8 cellular contexts compared by ENCODE assay signal in the genomic region with DNA sequence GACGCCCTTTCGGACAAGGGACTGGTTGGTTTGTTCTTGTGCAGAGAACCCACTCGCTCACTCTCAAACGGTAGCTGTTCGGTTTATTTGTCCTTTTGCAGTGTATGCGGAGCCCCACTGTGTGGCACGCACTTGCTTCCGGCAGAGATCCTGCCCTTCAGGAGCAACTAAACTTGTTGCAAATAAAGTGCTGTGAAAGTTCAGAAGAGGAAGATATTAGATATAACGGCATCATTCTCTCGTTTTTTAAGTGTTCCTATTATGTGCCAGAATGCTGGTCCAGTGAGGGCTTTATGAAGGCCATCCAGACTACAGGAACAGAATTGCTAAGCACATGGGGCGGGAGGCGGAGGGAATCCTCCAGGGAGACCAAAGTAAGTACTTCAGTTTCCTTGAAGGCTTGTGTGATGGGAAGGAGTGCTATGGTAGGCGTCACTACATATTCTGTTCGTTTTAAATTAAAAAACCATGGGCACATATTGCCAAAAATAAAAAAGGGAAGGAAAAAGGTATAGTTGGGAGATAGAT. TPM values are rescaled to one million over a fixed set of nuclear protein-coding genes. Genes with fewer than 3 reads are reported as not detected.
DNase-seq lines count a peak whose midpoint lies in the region; ATAC-seq, FAIRE-seq and TF ChIP-seq lines count a peak whose summit lies in the region.

No MANE protein-coding gene starts in this region.

- CTCF ChIA-PET in activated CD8-positive, alpha-beta T cell treated with anti-CD3 and anti-CD28 coated beads for 36 hours (lab: Charles Lee) = no interaction called here

- WGBS in gastroesophageal sphincter (ENCODE audit: low coverage in 1 of 2), 2 donors = 0 to 1% methylated on average over 7 to 13 of the region's 14 CpGs
- WGBS in pancreas, 2 donors = 1% methylated on average over 14 of the region's 14 CpGs

- TF ChIP-seq POLR2A in gastroesophageal sphincter (IDR thresholded peaks at IDR 0.05) = no peak

- peaks cover 4 to 38% (median 9%) of the 10 kb centered on the region in 3 donors for H3K4me1 ChIP-seq in gastroesophageal sphincter
- H3K4me1 ChIP-seq in pancreas = peaks cover 0 to 38% (median 23%) of the 10 kb centered on the region in 3 donors

- no peaks in the 10 kb centered on the region for H3K27me3 Mint-ChIP-seq in IgD-negative memory B cell
- no peaks in the 10 kb centered on the region for H3K27me3 Mint-ChIP-seq in activated CD8-positive, alpha-beta T cell treated with anti-CD3 and anti-CD28 coated beads for 36 hours

- no peaks in the 10 kb centered on the region for H3K9me3 ChIP-seq in gastroesophageal sphincter
- H3K9me3 ChIP-seq in pancreas = no peaks in the 10 kb centered on the region

- POLR2A ChIA-PET in activated CD8-positive, alpha-beta T cell treated with anti-CD3 and anti-CD28 coated beads for 36 hours (lab: Charles Lee) = interaction anchor here (0.7 to 2.1 kb wide), 4 partner anchors 11 to 323 kb away, joined by 3 to 9 read pairs (median 3); no protein-coding TSS in a partner anchor

- peak; percentile 22 for DNase-seq in NOMO-1 treated with dmso at 0.1 percent for 144 hours (lab: John Stamatoyannopoulos, UW; ENCODE audit: unreplicated experiment)
- no peak for DNase-seq in NOMO-1 treated with DMSO at 0.1 percent for 48 hours (lab: John Stamatoyannopoulos, UW; ENCODE audit: unreplicated experiment)
- no peak for DNase-seq in activated CD8-positive, alpha-beta T cell treated with anti-CD3 and anti-CD28 coated beads for 36 hours
- peak in 3 of 6 donors; percentile 13 to 26 (median 19) for DNase-seq in pancreas
- DNase-seq in activated gamma-delta T cell treated with Interleukin-2 at 50 U/mL for 16 hours = no peak

- H3K27ac ChIP-seq in gastroesophageal sphincter = peak overlapping the region; percentile 21 to 91 (median 86)
- peak overlapping the region; percentile 45 to 73 (median 61) for H3K27ac ChIP-seq in pancreas

- no peak for TF ChIP-seq EP300 in gastroesophageal sphincter (IDR thresholded peaks at IDR 0.05)

- H3K27ac Mint-ChIP-seq in IgD-negative memory B cell = peak overlapping the region; percentile 67 to 98 (median 95)
- peak overlapping the region; percentile 93 for H3K27ac Mint-ChIP-seq in activated CD8-positive, alpha-beta T cell treated with anti-CD3 and anti-CD28 coated beads for 36 hours

- FAIRE-seq in pancreas (lab: Jason Lieb, UNC) = no peak

- peak overlapping the region; percentile 92 to 97 (median 96) for H3K4me3 Mint-ChIP-seq in IgD-negative memory B cell
- peak overlapping the region; percentile 91 for H3K4me3 Mint-ChIP-seq in activated CD8-positive, alpha-beta T cell treated with anti-CD3 and anti-CD28 coated beads for 36 hours

- H3K4me3 ChIP-seq in gastroesophageal sphincter (peak overlapping the region; percentile 79 to 83), pancreas (peak overlapping the region; percentile 48 to 88 (median 74))

- TF ChIP-seq CTCF in activated CD8-positive, alpha-beta T cell treated with anti-CD3 and anti-CD28 coated beads for 36 hours (IDR thresholded peaks at IDR 0.05) = no peak
- peak in 1 of 4 experiments; percentile 3 for TF ChIP-seq CTCF in gastroesophageal sphincter (IDR thresholded peaks at IDR 0.05)
- no peak for TF ChIP-seq CTCF in pancreas (IDR thresholded peaks at IDR 0.05)

- intact Hi-C loops in activated CD8-positive, alpha-beta T cell treated with anti-CD3 and anti-CD28 coated beads for 36 hours (cut with micrococcal nuclease) = no loop called here
- intact Hi-C loops in pancreas (cut with DNase I) = no loop called here

- peaks cover 0 to 49% of the 10 kb centered on the region in 2 donors for H3K36me3 ChIP-seq in gastroesophageal sphincter
- H3K36me3 ChIP-seq in pancreas = peaks cover 0 to 4% (median 4%) of the 10 kb centered on the region in 3 donors

- ATAC-seq in GM21619 (IDR thresholded peaks at IDR 0.05; ENCODE audit: unreplicated experiment) (peak; percentile 36), gastroesophageal sphincter (peak; percentile 38), pancreas (peak; percentile 26 to 62 (median 50))
- peak; percentile 68 for ATAC-seq in activated CD8-positive, alpha-beta T cell treated with anti-CD3 and anti-CD28 coated beads for 36 hours

- H3K27me3 ChIP-seq in gastroesophageal sphincter (no peaks in the 10 kb centered on the region), pancreas (no peaks in the 10 kb centered on the region)

- no peaks in the 10 kb centered on the region for H3K36me3 Mint-ChIP-seq in IgD-negative memory B cell
- peaks cover 65% of the 10 kb centered on the region for H3K36me3 Mint-ChIP-seq in activated CD8-positive, alpha-beta T cell treated with anti-CD3 and anti-CD28 coated beads for 36 hours (ENCODE audit: low read depth)

- no peaks in the 10 kb centered on the region for H3K9me3 Mint-ChIP-seq in IgD-negative memory B cell
- no peaks in the 10 kb centered on the region for H3K9me3 Mint-ChIP-seq in activated CD8-positive, alpha-beta T cell treated with anti-CD3 and anti-CD28 coated beads for 36 hours

- peaks cover 27 to 38% (median 30%) of the 10 kb centered on the region in 3 donors for H3K4me1 Mint-ChIP-seq in IgD-negative memory B cell
- H3K4me1 Mint-ChIP-seq in activated CD8-positive, alpha-beta T cell treated with anti-CD3 and anti-CD28 coated beads for 36 hours (ENCODE audit: low read depth) = peaks cover 44% of the 10 kb centered on the region

RNA-seq across cellular contexts. Expression of gene ERLIN1, which starts 0.5 kb away (rescaled TPM):
- 8.7 TPM for polyA plus RNA-seq in IgD-negative memory B cell
- 10 to 100 TPM; 16.6 to 17.0 TPM for total RNA-seq in activated CD8-positive, alpha-beta T cell treated with anti-CD3 and anti-CD28 coated beads for 36 hours
- 10 to 100 TPM in 3 of 4 donors, 1 to 10 TPM in 1; 5.9 to 20.5 (median 12.4) TPM for total RNA-seq in gastroesophageal sphincter
- 10 to 100 TPM in 4 of 6 donors, 1 to 10 TPM in 2; 8.5 to 13.2 (median 11.6) TPM for total RNA-seq in pancreas
- 1 to 10 TPM; 2.9 to 7.5 TPM for polyA plus RNA-seq in pancreas

RNA-seq across cellular contexts. Expression of gene CHUK, which starts 43.1 kb away (rescaled TPM):
- polyA plus RNA-seq in IgD-negative memory B cell (7.6 TPM), pancreas (1 to 10 TPM; 3.7 to 8.7 TPM)
- total RNA-seq in activated CD8-positive, alpha-beta T cell treated with anti-CD3 and anti-CD28 coated beads for 36 hours = 10 to 100 TPM; 24.7 to 26.1 TPM
- total RNA-seq in gastroesophageal sphincter (10 to 100 TPM; 18.3 to 33.8 (median 25.4) TPM), pancreas (1 to 10 TPM; 4.8 to 9.2 (median 6.1) TPM)
